Comparison of ENCODE assay signal across 10 cellular contexts in genomic region chr1:225424562-225425210, GRCh38. TPM values are rescaled to one million over a fixed set of nuclear protein-coding genes. Genes with fewer than 3 reads are reported as not detected.
DNase-seq lines count a peak whose midpoint lies in the region; ATAC-seq, FAIRE-seq and TF ChIP-seq lines count a peak whose summit lies in the region.
"Had no signal": no experiment of that assay in that cellular context is flagged by ENCODE, and none has a peak within 500 bp of the region (broad histone marks: within the 10 kb centered on the region; RNA-seq: fewer than 3 reads in every experiment).

No MANE protein-coding gene starts in this region.

- no peaks in the 10 kb centered on the region for H3K27me3 ChIP-seq in HAP-1 (ENCODE audit: low read depth)

- FAIRE-seq in A549 (lab: Jason Lieb, UNC) = no peak

- no peak for ATAC-seq in A549
- no peak for ATAC-seq in GM19035 (IDR thresholded peaks at IDR 0.05; ENCODE audit: unreplicated experiment)
- ATAC-seq in HG03280 (IDR thresholded peaks at IDR 0.05; ENCODE audit: unreplicated experiment) = no peak
- ATAC-seq: left ventricle myocardium superior had no signal

- H3K36me3 Mint-ChIP-seq in activated CD4-positive, alpha-beta memory T cell treated with anti-CD3 and anti-CD28 coated beads for 36 hours = peaks cover 27% of the 10 kb centered on the region

- H3K4me3 ChIP-seq in A549 (no peak overlapping the region), HAP-1 (peak overlapping the region; percentile 77)

- H3K4me1 ChIP-seq in A549 (peaks cover 49% of the 10 kb centered on the region), HAP-1 (peaks cover 44% of the 10 kb centered on the region)

- DNase-seq in A549 (ENCODE audit: low read depth in 1 of 2, low spot score in 1 of 2) = no peak
- no peak for DNase-seq in HAP-1 (ENCODE audit: low spot score in 2 of 2)
- no peak for DNase-seq in activated CD4-positive, alpha-beta memory T cell treated with anti-CD3 and anti-CD28 coated beads for 36 hours
- peak; percentile 59 for DNase-seq in iris pigment epithelial cell (ENCODE audit: low read depth)
- no peak for DNase-seq in amygdala (lab: John Stamatoyannopoulos, UW)
- no peak for DNase-seq in HuH-7 (ENCODE audit: low spot score)
- DNase-seq: left ventricle myocardium superior, NCI-H510A had no signal

- peak overlapping the region; percentile 5 for H3K27ac Mint-ChIP-seq in activated CD4-positive, alpha-beta memory T cell treated with anti-CD3 and anti-CD28 coated beads for 36 hours

- peaks cover 55% of the 10 kb centered on the region for H3K4me1 Mint-ChIP-seq in activated CD4-positive, alpha-beta memory T cell treated with anti-CD3 and anti-CD28 coated beads for 36 hours (ENCODE audit: low read depth)

- no peaks in the 10 kb centered on the region for H3K9me3 Mint-ChIP-seq in activated CD4-positive, alpha-beta memory T cell treated with anti-CD3 and anti-CD28 coated beads for 36 hours

- peaks cover 41% of the 10 kb centered on the region for H3K36me3 ChIP-seq in HAP-1 (replicated peaks)

- intact Hi-C loops in activated CD4-positive, alpha-beta memory T cell treated with anti-CD3 and anti-CD28 coated beads for 36 hours (cut with micrococcal nuclease) = loop anchor here (5.0 kb wide), 3 partner anchors 353 to 802 kb away; partner anchors contain the start of genes H3-3A and SRP9

- peak overlapping the region in 1 of 2 experiments; percentile 25; a peak in 1 of 6 replicates for H3K27ac ChIP-seq in A549

- TF ChIP-seq EP300 in A549 (IDR thresholded peaks at IDR 0.05) = no peak

- TF ChIP-seq CTCF in A549 (IDR thresholded peaks at IDR 0.05) = no peak

- in situ Hi-C loops in HAP-1 (cut with MboI; ENCODE audit: low sequenced_read_pairs) = no loop called here

- H3K9me3 ChIP-seq in A549 = no peaks in the 10 kb centered on the region
- H3K9me3 ChIP-seq in HAP-1 = no peaks in the 10 kb centered on the region; the same call in 1 of the 2 replicates

- CTCF ChIA-PET in A549 (lab: Yijun Ruan, JAX) = interaction anchor here (0.6 to 1.3 kb wide), 4 partner anchors 9 to 486 kb away, joined by 3 to 5 read pairs (median 4); no protein-coding TSS in a partner anchor
- CTCF ChIA-PET in activated CD4-positive, alpha-beta memory T cell treated with anti-CD3 and anti-CD28 coated beads for 36 hours (lab: Charles Lee) = interaction anchor here (0.8 to 2.7 kb wide), 4 partner anchors 8 to 50 kb away, joined by 3 to 14 read pairs (median 6); no protein-coding TSS in a partner anchor

- H3K27me3 Mint-ChIP-seq in activated CD4-positive, alpha-beta memory T cell treated with anti-CD3 and anti-CD28 coated beads for 36 hours = no peaks in the 10 kb centered on the region

- POLR2A ChIA-PET in A549 (lab: Yijun Ruan, JAX) = interaction anchor here (0.7 kb wide), 1 partner anchor 34 kb away, joined by 3 read pairs; no protein-coding TSS in a partner anchor
- POLR2A ChIA-PET in activated CD4-positive, alpha-beta memory T cell treated with anti-CD3 and anti-CD28 coated beads for 36 hours (lab: Charles Lee) = interaction anchor here (3.2 kb wide), 1 partner anchor 21 kb away, joined by 23 read pairs; no protein-coding TSS in a partner anchor

- 89% methylated on average over 6 of the region's 6 CpGs for WGBS in A549 (ENCODE audit: missing lambda C conversion rate)

- TF ChIP-seq RAD21 in A549 (conservative IDR thresholded peaks at IDR 0.05 in 1 of 2, IDR thresholded peaks at IDR 0.05 in 1 of 2) = no peak

- TF ChIP-seq POLR2A in A549 (IDR thresholded peaks at IDR 0.05; ENCODE audit: low read length) = no peak

- peak overlapping the region; percentile 50 for H3K4me3 Mint-ChIP-seq in activated CD4-positive, alpha-beta memory T cell treated with anti-CD3 and anti-CD28 coated beads for 36 hours

- peak overlapping the region; percentile 97 for H3K4me2 ChIP-seq in A549

TF ChIP-seq in A549, 52 proteins besides CTCF, POLR2A, EP300 and RAD21:
- TF ChIP-seq PHF8 (IDR thresholded peaks at IDR 0.05; ENCODE audit: borderline replicate concordance, low read depth) (no peak), MAFK (IDR thresholded peaks at IDR 0.05; ENCODE audit: partially characterized antibody) (peak; percentile 15)

RNA-seq across cellular contexts. Expression of gene LBR, which starts 3.2 kb away (rescaled TPM):
- 54.6 and 68.7 TPM in 2 replicates for polyA plus RNA-seq in A549 (2011; rRNA removed)
- 20.9 and 26.8 TPM in 2 replicates for polyA plus RNA-seq in A549 (2012; cell fraction: cytosol; rRNA removed)
- polyA plus RNA-seq in A549 (2012; cell fraction: nucleus; rRNA removed) = 26.0 and 49.8 TPM in 2 replicates
- 39.2 to 40.8 TPM (median 39.8 TPM) in 3 replicates for polyA plus RNA-seq in A549 (2017; fragmentation: RNase III; extraction: RNeasy Plus Mini Kit Qiagen cat#74134 plus additional on column Dnase treatment)
- 50.6 and 60.7 TPM in 2 replicates for polyA minus RNA-seq in A549 (2011; rRNA and poly(A)+ RNA removed)
- total RNA-seq in activated CD4-positive, alpha-beta memory T cell treated with anti-CD3 and anti-CD28 coated beads for 36 hours = 100 to 1,000 TPM; 146 to 148 TPM
